8 cellular contexts compared by ENCODE assay signal in the genomic region with DNA sequence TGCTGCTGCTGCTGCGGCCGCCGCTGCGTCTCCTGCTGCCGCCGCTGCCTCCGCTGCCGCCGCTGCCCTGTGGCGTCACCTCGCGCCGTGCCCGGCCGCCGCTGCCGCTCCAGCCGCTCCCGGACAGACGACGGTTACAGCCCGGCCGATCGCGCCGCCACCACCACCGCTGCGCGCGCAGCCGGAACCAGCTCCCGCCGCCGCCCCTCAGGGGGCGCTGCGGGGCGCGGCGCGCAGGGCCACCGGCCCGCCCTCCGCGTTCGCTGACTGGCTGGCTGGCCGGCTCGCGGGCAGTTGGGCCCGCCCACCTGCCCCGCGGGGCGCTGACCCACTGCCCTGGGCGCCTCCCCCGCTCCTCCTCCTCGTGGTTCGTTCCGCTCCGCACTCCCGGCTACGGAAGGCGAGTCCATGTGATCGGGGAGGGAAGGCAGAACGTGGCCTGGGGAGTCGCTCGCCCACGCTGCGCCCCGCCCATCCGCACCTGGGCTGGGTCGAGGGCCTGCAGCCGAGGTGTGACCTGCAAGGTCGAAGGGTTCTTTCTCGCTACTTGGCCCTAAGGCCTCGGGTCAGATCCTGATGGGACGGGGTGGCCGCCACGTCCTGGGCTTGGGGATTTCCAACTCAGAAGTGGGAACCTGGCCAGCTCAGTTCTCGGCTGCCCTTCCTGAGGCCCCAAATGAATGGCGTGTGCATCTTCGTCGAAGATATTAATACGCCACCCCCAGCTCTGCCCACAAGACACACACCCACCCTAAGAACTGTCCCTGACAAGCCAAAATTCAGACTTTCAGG. TPM values are rescaled to one million over a fixed set of nuclear protein-coding genes. Genes with fewer than 3 reads are reported as not detected.
A peak's percentile ranks its signal among the peaks of the same experiment; 100 is the strongest.
DNase-seq lines count a peak whose midpoint lies in the region; ATAC-seq and TF ChIP-seq lines count a peak whose summit lies in the region.

PTP4A2 (minus strand) TSS at position 185 of the 792 bp plus-strand sequence. CDS start 19,303 bp downstream, outside the sequence.

- H3K36me3 ChIP-seq in left ventricle myocardium inferior (no peaks in the 10 kb centered on the region), urinary bladder (ENCODE audit: insufficient read depth) (no peaks in the 10 kb centered on the region)

- in situ Hi-C loops in GM13976 (cut with MboI; ENCODE audit: low sequenced_read_pairs, unreplicated experiment): no loop called here

- H3K9me3 ChIP-seq in left ventricle myocardium inferior (replicated peaks): no peaks in the 10 kb centered on the region

- DNase-seq in GM13976 (ENCODE audit: low spot score): peak; percentile 96
- peak; percentile 83 for DNase-seq in NCI-H1436 (lab: John Stamatoyannopoulos, UW)
- DNase-seq in amygdala (lab: John Stamatoyannopoulos, UW): peak in 55 of 56 donors; percentile 50 to 95 (median 87)
- DNase-seq in left ventricle myocardium inferior: peak; percentile 94
- DNase-seq in progenitor cell of endocrine pancreas (ENCODE audit: low spot score, unreplicated experiment): peak; percentile 92

- H3K36me3 Mint-ChIP-seq in progenitor cell of endocrine pancreas (ENCODE audit: insufficient read depth): no peaks in the 10 kb centered on the region

- no peaks in the 10 kb centered on the region for H3K9me3 Mint-ChIP-seq in progenitor cell of endocrine pancreas (ENCODE audit: low read depth)

- peaks cover 65% of the 10 kb centered on the region for H3K4me1 ChIP-seq in left ventricle myocardium inferior
- H3K4me1 ChIP-seq in urinary bladder (ENCODE audit: insufficient read depth): no peaks in the 10 kb centered on the region

- intact Hi-C loops in T-helper 1 cell treated with Interleukin-12 subunit alpha and Interleukin-12 subunit beta and Interleukin-4 antibody, amounts not matched to agents 30 ng/mL and 1 ng/mL, for 36 hours (cut with micrococcal nuclease): loop anchor here (5.0 to 10.0 kb wide), 3 partner anchors 264 to 454 kb away; partner anchors contain the start of genes BSDC1, CCDC28B and PEF1
- intact Hi-C loops in left ventricle myocardium inferior (cut with micrococcal nuclease): no loop called here

- H3K4me3 ChIP-seq in left ventricle myocardium inferior: peak within 1 kb of the TSS; percentile 77
- H3K4me3 ChIP-seq in urinary bladder (ENCODE audit: low read depth, low read length): peak within 1 kb of the TSS; percentile 87

- TF ChIP-seq CTCF in GM13976 (IDR thresholded peaks at IDR 0.05; ENCODE audit: borderline replicate concordance, control extremely low read depth, extremely low read depth, insufficient read depth, missing control alignments): peak; percentile 80
- TF ChIP-seq CTCF in left ventricle myocardium inferior (IDR thresholded peaks at IDR 0.05; ENCODE audit: borderline replicate concordance): peak; percentile 75
- peak; percentile 70 for TF ChIP-seq CTCF in progenitor cell of endocrine pancreas (IDR thresholded peaks at IDR 0.05; ENCODE audit: unreplicated experiment)

- H3K4me1 Mint-ChIP-seq in progenitor cell of endocrine pancreas (ENCODE audit: low read depth): peaks cover 35% of the 10 kb centered on the region

- H3K27ac ChIP-seq in left ventricle myocardium inferior (replicated peaks) (peak within 1 kb of the TSS; percentile 94), urinary bladder (ENCODE audit: low read depth) (peak within 1 kb of the TSS; percentile 99)

- H3K27me3 ChIP-seq in left ventricle myocardium inferior (ENCODE audit: low read depth): no peaks in the 10 kb centered on the region

- H3K4me3 Mint-ChIP-seq in progenitor cell of endocrine pancreas (ENCODE audit: low read depth): peak within 1 kb of the TSS; percentile 98

- under 1% methylated on average over 82 of the region's 82 CpGs for WGBS in urinary bladder

- H3K27ac Mint-ChIP-seq in progenitor cell of endocrine pancreas: peak within 1 kb of the TSS; percentile 96

- peak; percentile 88 for ATAC-seq in HG02798 (IDR thresholded peaks at IDR 0.05; ENCODE audit: poor library complexity, unreplicated experiment)

- no peaks in the 10 kb centered on the region for H3K27me3 Mint-ChIP-seq in progenitor cell of endocrine pancreas

RNA-seq across cellular contexts. Expression of gene PTP4A2, which starts in this region (rescaled TPM):
- 572 and 600 TPM in 2 replicates for total RNA-seq in T-helper 1 cell treated with Interleukin-12 subunit alpha and Interleukin-12 subunit beta and Interleukin-4 antibody, amounts not matched to agents 30 ng/mL and 1 ng/mL, for 36 hours
- 203 TPM for total RNA-seq in left ventricle myocardium inferior
- total RNA-seq in progenitor cell of endocrine pancreas: 157 and 161 TPM in 2 replicates
- 462 TPM for total RNA-seq in urinary bladder
- 118 TPM for polyA plus RNA-seq in urinary bladder

Comparison
In these comparisons a context has a peak if more than half of its experiments do, and no peak if none do; other contexts are left out.
1. Peak in every context shown above with its lines: DNase-seq, ATAC-seq, H3K4me3 ChIP-seq and H3K27ac ChIP-seq.